Comparison of ENCODE assay signal across 22 cellular contexts in genomic region chr20:10790013-10790412, GRCh38.
A peak's percentile ranks its signal among the peaks of the same experiment; 100 is the strongest.
DNase-seq lines count a peak whose midpoint lies in the region; ATAC-seq and TF ChIP-seq lines count a peak whose summit lies in the region.
"Had no signal": no experiment of that assay in that cellular context is flagged by ENCODE, and none has a peak within 500 bp of the region (broad histone marks: within the 10 kb centered on the region; RNA-seq: fewer than 3 reads in every experiment).

No MANE protein-coding gene starts in this region.

- intact Hi-C loops in upper lobe of right lung (cut with DNase I) (no loop called here), dorsolateral prefrontal cortex (cut with DNase I) (no loop called here)

- H3K9me3 ChIP-seq in RWPE2 (ENCODE audit: severe bottlenecking) (no peaks in the 10 kb centered on the region), upper lobe of right lung (no peaks in the 10 kb centered on the region)
- H3K9me3 ChIP-seq: testis had no signal

- no peaks in the 10 kb centered on the region for H3K36me3 ChIP-seq in RWPE2 (ENCODE audit: low read depth)
- H3K36me3 ChIP-seq in upper lobe of right lung, result no peaks in the 10 kb centered on the region

- DNase-seq in DMS153 treated with DMSO at 0.1 percent for 48 hours (lab: John Stamatoyannopoulos, UW; ENCODE audit: unreplicated experiment), result peak; percentile 30
- peak; percentile 33 for DNase-seq in HuH-7.5 (ENCODE audit: low spot score)
- DNase-seq in RWPE2 (ENCODE audit: low spot score), result no peak
- peak; percentile 18 for DNase-seq in kidney tubule cell (ENCODE audit: low spot score)
- DNase-seq in upper lobe of right lung, result no peak
- DNase-seq in NCI-H2196 treated with DMSO at 0.1 percent for 48 hours (lab: John Stamatoyannopoulos, UW; ENCODE audit: unreplicated experiment), result no peak
- DNase-seq in dorsolateral prefrontal cortex, result no peak
- DNase-seq: activated CD4-positive, alpha-beta T cell treated with anti-CD3 and anti-CD28 coated beads, Interleukin-2, amount 50 U/mL, for 48 hours; activated naive CD4-positive, alpha-beta T cell treated with anti-CD3 and anti-CD28 coated beads, Interleukin-2, amount 10 ng/mL, durations not matched to agents 7 days and 5 days; aorta; CD4-positive, alpha-beta T cell; cerebellar nuclear complex; DND-41; effector memory CD4-positive, alpha-beta T cell; NCI-H1048; NCI-H345; occipital lobe; SIG-M5; testis had no signal

- H3K4me3 ChIP-seq in RWPE2 (ENCODE audit: severe bottlenecking) (no peak overlapping the region), upper lobe of right lung (no peak overlapping the region), dorsolateral prefrontal cortex (no peak overlapping the region)
- H3K4me3 ChIP-seq: K562, testis had no signal

- TF ChIP-seq CTCF in RWPE2 (IDR thresholded peaks at IDR 0.05; ENCODE audit: poor library complexity, severe bottlenecking) (no peak), upper lobe of right lung (IDR thresholded peaks at IDR 0.05) (no peak), dorsolateral prefrontal cortex (IDR thresholded peaks at IDR 0.05 in 54 of 56, conservative IDR thresholded peaks at IDR 0.05 in 2 of 56; ENCODE audit: low read depth in 1 of 56, partially characterized antibody in 56 of 56) (no peak)

- no peaks in the 10 kb centered on the region for H3K27me3 ChIP-seq in RWPE2 (ENCODE audit: insufficient read depth, poor library complexity, severe bottlenecking)
- no peaks in the 10 kb centered on the region for H3K27me3 ChIP-seq in upper lobe of right lung
- H3K27me3 ChIP-seq in dorsolateral prefrontal cortex, result no peaks in the 10 kb centered on the region
- H3K27me3 ChIP-seq: testis had no signal

- H3K4me1 ChIP-seq in RWPE2 (ENCODE audit: insufficient read depth, poor library complexity, severe bottlenecking), result peaks cover 8% of the 10 kb centered on the region
- no peaks in the 10 kb centered on the region for H3K4me1 ChIP-seq in upper lobe of right lung

- H3K27ac ChIP-seq in RWPE2 (ENCODE audit: poor library complexity, severe bottlenecking), result peak overlapping the region; percentile 8
- no peak overlapping the region for H3K27ac ChIP-seq in upper lobe of right lung
- no peak overlapping the region for H3K27ac ChIP-seq in dorsolateral prefrontal cortex
- H3K27ac ChIP-seq: testis, VCaP had no signal

- ATAC-seq in RWPE2 (ENCODE audit: low read depth) (peak; percentile 86), HG02973 (IDR thresholded peaks at IDR 0.05; ENCODE audit: unreplicated experiment) (no peak), upper lobe of right lung (no peak)
- ATAC-seq: K562 had no signal

Comparison
In these comparisons a context has a peak if more than half of its experiments do, and no peak if none do; other contexts are left out.
1. DNase-seq: peak in DMS153 treated with DMSO at 0.1 percent for 48 hours (single experiment), HuH-7.5 (single experiment) and kidney tubule cell (single experiment); none in RWPE2 (single experiment), upper lobe of right lung (single experiment), NCI-H2196 treated with DMSO at 0.1 percent for 48 hours (single experiment) and dorsolateral prefrontal cortex (0 of 10).